Comparison of ENCODE assay signal across 23 cellular contexts in the genomic region with DNA sequence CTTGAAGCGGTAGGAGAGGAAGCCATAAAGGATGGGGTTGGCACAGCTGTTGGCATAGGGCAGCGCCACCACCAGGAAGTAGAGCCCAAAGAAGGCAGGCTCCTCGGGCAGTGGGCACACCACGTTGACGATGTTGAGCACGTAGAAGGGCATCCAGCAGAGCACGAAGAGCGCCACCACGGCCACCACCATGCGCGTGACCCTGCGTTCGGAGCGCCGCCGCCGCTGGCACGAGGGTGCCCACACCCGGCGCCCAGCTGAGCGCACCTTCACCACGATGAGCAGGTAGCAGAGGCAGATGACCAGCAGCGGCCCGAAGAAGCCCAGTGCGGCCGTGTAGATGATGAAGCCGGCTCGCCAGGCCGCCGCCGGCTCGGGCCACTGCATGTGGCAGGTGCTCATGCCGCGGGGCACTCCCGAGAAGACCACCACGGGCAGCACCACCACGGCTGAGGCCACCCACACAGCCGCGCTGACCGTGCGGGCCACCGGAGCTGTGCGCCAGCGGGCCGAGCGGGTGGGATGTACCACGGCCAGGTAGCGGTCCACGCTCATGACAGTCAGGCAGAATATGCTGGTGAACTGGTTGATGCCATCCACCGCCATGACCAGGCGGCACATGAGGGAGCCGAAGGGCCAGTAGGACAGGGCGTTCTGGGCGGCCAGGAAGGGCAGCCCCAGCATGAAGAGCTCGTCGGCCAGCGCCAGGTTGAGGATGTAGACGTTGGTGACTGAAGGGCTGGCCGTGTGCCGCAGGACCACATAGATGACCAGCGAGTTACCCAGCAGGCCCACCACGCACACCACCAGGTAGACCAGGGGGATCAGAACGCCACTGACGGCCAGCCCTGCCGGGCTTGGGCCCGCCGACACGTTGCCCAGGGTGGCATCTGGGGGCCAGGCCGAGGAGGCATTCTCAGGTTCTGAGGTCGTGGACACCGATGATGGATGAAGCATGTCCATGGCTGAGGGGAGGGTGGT. TPM values are rescaled to one million over a fixed set of nuclear protein-coding genes. Genes with fewer than 3 reads are reported as not detected.
DNase-seq lines count a peak whose midpoint lies in the region; ATAC-seq lines count a peak whose summit lies in the region.
"Had no signal": no experiment of that assay in that cellular context is flagged by ENCODE, and none has a peak within 500 bp of the region (broad histone marks: within the 10 kb centered on the region; RNA-seq: fewer than 3 reads in every experiment).

No MANE protein-coding gene starts in this region.

- no peak overlapping the region for H3K27ac ChIP-seq in aorta (ENCODE audit: low read depth in 1 of 2, low read length in 2 of 2)
- H3K27ac ChIP-seq: SJSA1, vagina, VCaP had no signal

- no peak overlapping the region for H3K4me3 ChIP-seq in aorta (ENCODE audit: low read length in 2 of 2)
- H3K4me3 ChIP-seq: SJSA1, vagina had no signal

- WGBS in aorta, 2 donors: 87 to 91% methylated on average over 70 to 71 of the region's 71 CpGs

- H3K4me1 Mint-ChIP-seq in activated naive CD8-positive, alpha-beta T cell treated with anti-CD3 and anti-CD28 coated beads, Interleukin-2, amount 10 ng/mL, durations not matched to agents 7 days and 5 days: peaks cover 14% of the 10 kb centered on the region
- peaks cover 25% of the 10 kb centered on the region for H3K4me1 Mint-ChIP-seq in activated naive CD8-positive, alpha-beta T cell treated with anti-CD3 and anti-CD28 coated beads, Interleukin-2, amount 50 U/mL, for 24 hours
- H3K4me1 Mint-ChIP-seq in T-cell: peaks cover 42 to 56% (median 44%) of the 10 kb centered on the region in 3 donors
- peaks cover 32 to 92% (median 72%) of the 10 kb centered on the region in 4 donors for H3K4me1 Mint-ChIP-seq in naive thymus-derived CD8-positive, alpha-beta T cell

- no peaks in the 10 kb centered on the region for H3K4me1 ChIP-seq in aorta (ENCODE audit: control insufficient read depth in 1 of 2, insufficient read depth in 2 of 2, low read length in 2 of 2)
- H3K4me1 ChIP-seq: SJSA1, vagina had no signal

- CTCF ChIA-PET in T-cell (lab: Charles Lee): no interaction called here

- no peak for ATAC-seq in activated naive CD8-positive, alpha-beta T cell treated with anti-CD3 and anti-CD28 coated beads, Interleukin-2, amount 10 ng/mL, durations not matched to agents 7 days and 5 days (ENCODE audit: low read depth)
- ATAC-seq in activated naive CD8-positive, alpha-beta T cell treated with anti-CD3 and anti-CD28 coated beads, Interleukin-2, amount 50 U/mL, for 24 hours: no peak
- ATAC-seq in T-cell (replicated peaks in 1 of 4) (no peak), aorta (ENCODE audit: low FRiP score) (no peak)
- no peak for ATAC-seq in naive thymus-derived CD8-positive, alpha-beta T cell
- ATAC-seq: Panc1 had no signal

- peaks cover 2% of the 10 kb centered on the region for H3K27me3 Mint-ChIP-seq in activated naive CD8-positive, alpha-beta T cell treated with anti-CD3 and anti-CD28 coated beads, Interleukin-2, amount 10 ng/mL, durations not matched to agents 7 days and 5 days
- no peaks in the 10 kb centered on the region for H3K27me3 Mint-ChIP-seq in activated naive CD8-positive, alpha-beta T cell treated with anti-CD3 and anti-CD28 coated beads, Interleukin-2, amount 50 U/mL, for 24 hours
- no peaks in the 10 kb centered on the region for H3K27me3 Mint-ChIP-seq in T-cell
- H3K27me3 Mint-ChIP-seq in naive thymus-derived CD8-positive, alpha-beta T cell: no peaks in the 10 kb centered on the region
- H3K27me3 Mint-ChIP-seq: activated CD4-positive, alpha-beta memory T cell treated with anti-CD3 and anti-CD28 coated beads, Interleukin-2, amount 10 ng/mL, durations not matched to agents 7 days and 5 days; CD4-positive, alpha-beta memory T cell had no signal

- no peaks in the 10 kb centered on the region for H3K9me3 Mint-ChIP-seq in activated naive CD8-positive, alpha-beta T cell treated with anti-CD3 and anti-CD28 coated beads, Interleukin-2, amount 10 ng/mL, durations not matched to agents 7 days and 5 days
- no peaks in the 10 kb centered on the region for H3K9me3 Mint-ChIP-seq in activated naive CD8-positive, alpha-beta T cell treated with anti-CD3 and anti-CD28 coated beads, Interleukin-2, amount 50 U/mL, for 24 hours
- H3K9me3 Mint-ChIP-seq in T-cell: no peaks in the 10 kb centered on the region
- H3K9me3 Mint-ChIP-seq in naive thymus-derived CD8-positive, alpha-beta T cell: no peaks in the 10 kb centered on the region
- H3K9me3 Mint-ChIP-seq: activated CD4-positive, alpha-beta memory T cell treated with anti-CD3 and anti-CD28 coated beads, Interleukin-2, amount 10 ng/mL, durations not matched to agents 7 days and 5 days; CD4-positive, alpha-beta memory T cell; H9 had no signal

- H3K36me3 Mint-ChIP-seq in activated naive CD8-positive, alpha-beta T cell treated with anti-CD3 and anti-CD28 coated beads, Interleukin-2, amount 10 ng/mL, durations not matched to agents 7 days and 5 days: peaks cover 9% of the 10 kb centered on the region
- H3K36me3 Mint-ChIP-seq in activated naive CD8-positive, alpha-beta T cell treated with anti-CD3 and anti-CD28 coated beads, Interleukin-2, amount 50 U/mL, for 24 hours (ENCODE audit: low read depth): no peaks in the 10 kb centered on the region
- no peaks in the 10 kb centered on the region for H3K36me3 Mint-ChIP-seq in T-cell
- peaks cover 0 to 1% (median 0%) of the 10 kb centered on the region in 3 donors for H3K36me3 Mint-ChIP-seq in naive thymus-derived CD8-positive, alpha-beta T cell
- H3K36me3 Mint-ChIP-seq: CD4-positive, alpha-beta memory T cell had no signal

- peak; percentile 26 for DNase-seq in activated naive CD8-positive, alpha-beta T cell treated with anti-CD3 and anti-CD28 coated beads, Interleukin-2, amount 10 ng/mL, durations not matched to agents 7 days and 5 days
- no peak for DNase-seq in activated naive CD8-positive, alpha-beta T cell treated with anti-CD3 and anti-CD28 coated beads, Interleukin-2, amount 50 U/mL, for 24 hours
- DNase-seq in T-cell (no peak), aorta (peak; percentile 43 to 70), DMS153 (lab: John Stamatoyannopoulos, UW) (no peak), glomerular visceral epithelial cell (ENCODE audit: extremely low spot score) (no peak)
- DNase-seq in naive thymus-derived CD8-positive, alpha-beta T cell: peak in 1 of 10 donors; percentile 55
- DNase-seq: activated CD4-positive, alpha-beta memory T cell treated with anti-CD3 and anti-CD28 coated beads, Interleukin-2, amount 10 ng/mL, durations not matched to agents 7 days and 5 days; amniotic stem cell; CD4-positive, alpha-beta memory T cell; H9; NCI-H1105; NCI-H2081 treated with DMSO at 0.1 percent for 48 hours; NCI-H510A treated with DMSO at 0.1 percent for 48 hours; nucleus accumbens had no signal

- intact Hi-C loops in aorta (cut with DNase I): no loop called here

- POLR2A ChIA-PET in activated naive CD8-positive, alpha-beta T cell treated with anti-CD3 and anti-CD28 coated beads, Interleukin-2, amount 10 ng/mL, durations not matched to agents 7 days and 5 days (lab: Charles Lee): interaction anchor here (0.9 to 1.8 kb wide), 4 partner anchors 9 to 38 kb away, joined by 3 to 6 read pairs (median 4); no protein-coding TSS in a partner anchor
- POLR2A ChIA-PET in T-cell (lab: Charles Lee): no interaction called here
- POLR2A ChIA-PET in naive thymus-derived CD8-positive, alpha-beta T cell (lab: Charles Lee): interaction anchor here (0.7 to 31.6 kb wide), 6 partner anchors 7 to 431 kb away, joined by 3 to 1090 read pairs (median 16); a partner anchor contains a TSS

- no peaks in the 10 kb centered on the region for H3K36me3 ChIP-seq in aorta (ENCODE audit: control insufficient read depth in 1 of 2, insufficient read depth in 2 of 2, low read length in 1 of 2)
- H3K36me3 ChIP-seq: SJSA1, vagina had no signal

- no peak overlapping the region for H3K27ac Mint-ChIP-seq in activated naive CD8-positive, alpha-beta T cell treated with anti-CD3 and anti-CD28 coated beads, Interleukin-2, amount 10 ng/mL, durations not matched to agents 7 days and 5 days
- no peak overlapping the region for H3K27ac Mint-ChIP-seq in activated naive CD8-positive, alpha-beta T cell treated with anti-CD3 and anti-CD28 coated beads, Interleukin-2, amount 50 U/mL, for 24 hours
- peak overlapping the region; percentile 57 to 92 for H3K27ac Mint-ChIP-seq in T-cell
- H3K27ac Mint-ChIP-seq in naive thymus-derived CD8-positive, alpha-beta T cell: peak overlapping the region; percentile 88 to 98 (median 94)
- H3K27ac Mint-ChIP-seq: activated CD4-positive, alpha-beta memory T cell treated with anti-CD3 and anti-CD28 coated beads, Interleukin-2, amount 10 ng/mL, durations not matched to agents 7 days and 5 days; H9 had no signal

- no peak overlapping the region for H3K4me3 Mint-ChIP-seq in activated naive CD8-positive, alpha-beta T cell treated with anti-CD3 and anti-CD28 coated beads, Interleukin-2, amount 10 ng/mL, durations not matched to agents 7 days and 5 days
- no peak overlapping the region for H3K4me3 Mint-ChIP-seq in activated naive CD8-positive, alpha-beta T cell treated with anti-CD3 and anti-CD28 coated beads, Interleukin-2, amount 50 U/mL, for 24 hours
- H3K4me3 Mint-ChIP-seq in T-cell: peak overlapping the region in 1 of 3 donors; percentile 65
- peak overlapping the region in 8 of 10 donors; percentile 33 to 85 (median 70) for H3K4me3 Mint-ChIP-seq in naive thymus-derived CD8-positive, alpha-beta T cell
- H3K4me3 Mint-ChIP-seq: activated CD4-positive, alpha-beta memory T cell treated with anti-CD3 and anti-CD28 coated beads, Interleukin-2, amount 10 ng/mL, durations not matched to agents 7 days and 5 days; H9 had no signal

- no peaks in the 10 kb centered on the region for H3K27me3 ChIP-seq in aorta (ENCODE audit: control insufficient read depth in 1 of 2, insufficient read depth in 2 of 2, low read length in 1 of 2)
- H3K27me3 ChIP-seq: vagina had no signal

- no peaks in the 10 kb centered on the region for H3K9me3 ChIP-seq in aorta (ENCODE audit: control insufficient read depth, low read length)
- H3K9me3 ChIP-seq: SJSA1, vagina had no signal

RNA-seq across cellular contexts. Expression of a gene that starts 5.1 kb away (rescaled TPM):
- total RNA-seq in activated naive CD8-positive, alpha-beta T cell treated with anti-CD3 and anti-CD28 coated beads, Interleukin-2, amount 10 ng/mL, durations not matched to agents 7 days and 5 days: 10 to 100 TPM; 10.1 to 11.3 TPM
- total RNA-seq in T-cell: 1 to 10 TPM; 4.6 to 8.7 (median 5.3) TPM
- total RNA-seq in naive thymus-derived CD8-positive, alpha-beta T cell: 10 to 100 TPM; 13.5 to 13.7 TPM
- 1 to 10 TPM; 2.9 to 7.3 (median 4.2) TPM for polyA plus RNA-seq in naive thymus-derived CD8-positive, alpha-beta T cell
- total RNA-seq in aorta: not detected
- polyA plus RNA-seq in aorta: not detected
- total RNA-seq: bronchial epithelial cell, lung microvascular endothelial cell, SJSA1, subcutaneous adipose tissue, vagina had no signal
- polyA plus RNA-seq: keratinocyte had no signal

RNA-seq across cellular contexts. Expression of a gene that starts 19.1 kb away (rescaled TPM):
- total RNA-seq in activated naive CD8-positive, alpha-beta T cell treated with anti-CD3 and anti-CD28 coated beads, Interleukin-2, amount 10 ng/mL, durations not matched to agents 7 days and 5 days: 10 to 100 TPM; 15.2 to 15.7 TPM
- 10 to 100 TPM in 4 of 5 donors, 1 to 10 TPM in 1; 9.0 to 26.4 (median 22.0) TPM for total RNA-seq in T-cell
- 10 to 100 TPM; 24.6 to 25.7 TPM for total RNA-seq in naive thymus-derived CD8-positive, alpha-beta T cell
- 1 to 10 TPM in 2 of 3 donors, under 1 TPM in 1; 0.68 to 4.0 (median 1.7) TPM for polyA plus RNA-seq in naive thymus-derived CD8-positive, alpha-beta T cell
- total RNA-seq in aorta: 1 to 10 TPM; 2.4 to 7.0 TPM
- polyA plus RNA-seq in aorta: 10 to 100 TPM in 1 of 2 donors, 1 to 10 TPM in 1; 3.1 to 11.9 TPM

RNA-seq across cellular contexts. Expression of a gene that starts 36.9 kb away (rescaled TPM):
- total RNA-seq in activated naive CD8-positive, alpha-beta T cell treated with anti-CD3 and anti-CD28 coated beads, Interleukin-2, amount 10 ng/mL, durations not matched to agents 7 days and 5 days: 1,000 to 10,000 TPM in 1 of 2 experiments, 100 to 1,000 TPM in 1; 963 to 1,011 TPM
- 100 to 1,000 TPM; 353 to 413 (median 385) TPM for total RNA-seq in T-cell
- total RNA-seq in naive thymus-derived CD8-positive, alpha-beta T cell: 100 to 1,000 TPM; 295 to 297 TPM
- 1,000 to 10,000 TPM in 2 of 3 donors, 100 to 1,000 TPM in 1; 740 to 1,115 (median 1,110) TPM for polyA plus RNA-seq in naive thymus-derived CD8-positive, alpha-beta T cell
- 10 to 100 TPM; 16.8 to 19.8 TPM for total RNA-seq in aorta
- 10 to 100 TPM in 1 of 2 donors, 1 to 10 TPM in 1; 3.6 to 14.5 TPM for polyA plus RNA-seq in aorta

RNA-seq across cellular contexts. Expression of a gene that starts 57.4 kb away (rescaled TPM):
- 100 to 1,000 TPM; 223 to 232 TPM for total RNA-seq in activated naive CD8-positive, alpha-beta T cell treated with anti-CD3 and anti-CD28 coated beads, Interleukin-2, amount 10 ng/mL, durations not matched to agents 7 days and 5 days
- 100 to 1,000 TPM in 2 of 5 donors, 10 to 100 TPM in 3; 53.6 to 118 (median 98.1) TPM for total RNA-seq in T-cell
- 10 to 100 TPM; 31.1 to 34.2 TPM for total RNA-seq in naive thymus-derived CD8-positive, alpha-beta T cell
- 100 to 1,000 TPM in 1 of 3 donors, 10 to 100 TPM in 2; 74.9 to 113 (median 81.1) TPM for polyA plus RNA-seq in naive thymus-derived CD8-positive, alpha-beta T cell
- 1 to 10 TPM; 2.0 to 4.5 TPM for total RNA-seq in aorta
- polyA plus RNA-seq in aorta: 1 to 10 TPM in 1 of 2 donors, under 1 TPM in 1; 0.23 to 1.3 TPM
- total RNA-seq: bronchial epithelial cell, lung microvascular endothelial cell, SJSA1 had no signal

Comparison
In these comparisons a context has a peak if more than half of its experiments do, and no peak if none do; other contexts are left out.
1. DNase-seq: peak in activated naive CD8-positive, alpha-beta T cell treated with anti-CD3 and anti-CD28 coated beads, Interleukin-2, amount 10 ng/mL, durations not matched to agents 7 days and 5 days (single experiment) and aorta (2 of 2); none in activated naive CD8-positive, alpha-beta T cell treated with anti-CD3 and anti-CD28 coated beads, Interleukin-2, amount 50 U/mL, for 24 hours (single experiment), T-cell (0 of 34), DMS153 (single experiment) and glomerular visceral epithelial cell (single experiment).
2. H3K27ac Mint-ChIP-seq: peak in T-cell (2 of 2) and naive thymus-derived CD8-positive, alpha-beta T cell (10 of 10); none in activated naive CD8-positive, alpha-beta T cell treated with anti-CD3 and anti-CD28 coated beads, Interleukin-2, amount 10 ng/mL, durations not matched to agents 7 days and 5 days (single experiment) and activated naive CD8-positive, alpha-beta T cell treated with anti-CD3 and anti-CD28 coated beads, Interleukin-2, amount 50 U/mL, for 24 hours (single experiment).
3. H3K4me3 Mint-ChIP-seq: peak in naive thymus-derived CD8-positive, alpha-beta T cell (8 of 10); none in activated naive CD8-positive, alpha-beta T cell treated with anti-CD3 and anti-CD28 coated beads, Interleukin-2, amount 10 ng/mL, durations not matched to agents 7 days and 5 days (single experiment) and activated naive CD8-positive, alpha-beta T cell treated with anti-CD3 and anti-CD28 coated beads, Interleukin-2, amount 50 U/mL, for 24 hours (single experiment).
4. RNA of a gene that starts 5.1 kb away (total RNA-seq): 13.5 to 13.7 TPM in naive thymus-derived CD8-positive, alpha-beta T cell, 10.1 to 11.3 TPM in activated naive CD8-positive, alpha-beta T cell treated with anti-CD3 and anti-CD28 coated beads, Interleukin-2, amount 10 ng/mL, durations not matched to agents 7 days and 5 days and 4.6 to 8.7 TPM in T-cell; not detected in aorta; every median in the first group is over 4 times any median in the second.
5. RNA of a gene that starts 36.9 kb away (total RNA-seq): 963 to 1,011 TPM in activated naive CD8-positive, alpha-beta T cell treated with anti-CD3 and anti-CD28 coated beads, Interleukin-2, amount 10 ng/mL, durations not matched to agents 7 days and 5 days, 353 to 413 TPM in T-cell and 295 to 297 TPM in naive thymus-derived CD8-positive, alpha-beta T cell; 16.8 to 19.8 TPM in aorta; every median in the first group is over 10 times any median in the second.
6. POLR2A ChIA-PET loops: an anchor here in activated naive CD8-positive, alpha-beta T cell treated with anti-CD3 and anti-CD28 coated beads, Interleukin-2, amount 10 ng/mL, durations not matched to agents 7 days and 5 days (0.9 to 1.8 kb wide) and naive thymus-derived CD8-positive, alpha-beta T cell (0.7 to 31.6 kb wide); none called in T-cell.